ENCODE assay signal across 8 cellular contexts in the genomic region with DNA sequence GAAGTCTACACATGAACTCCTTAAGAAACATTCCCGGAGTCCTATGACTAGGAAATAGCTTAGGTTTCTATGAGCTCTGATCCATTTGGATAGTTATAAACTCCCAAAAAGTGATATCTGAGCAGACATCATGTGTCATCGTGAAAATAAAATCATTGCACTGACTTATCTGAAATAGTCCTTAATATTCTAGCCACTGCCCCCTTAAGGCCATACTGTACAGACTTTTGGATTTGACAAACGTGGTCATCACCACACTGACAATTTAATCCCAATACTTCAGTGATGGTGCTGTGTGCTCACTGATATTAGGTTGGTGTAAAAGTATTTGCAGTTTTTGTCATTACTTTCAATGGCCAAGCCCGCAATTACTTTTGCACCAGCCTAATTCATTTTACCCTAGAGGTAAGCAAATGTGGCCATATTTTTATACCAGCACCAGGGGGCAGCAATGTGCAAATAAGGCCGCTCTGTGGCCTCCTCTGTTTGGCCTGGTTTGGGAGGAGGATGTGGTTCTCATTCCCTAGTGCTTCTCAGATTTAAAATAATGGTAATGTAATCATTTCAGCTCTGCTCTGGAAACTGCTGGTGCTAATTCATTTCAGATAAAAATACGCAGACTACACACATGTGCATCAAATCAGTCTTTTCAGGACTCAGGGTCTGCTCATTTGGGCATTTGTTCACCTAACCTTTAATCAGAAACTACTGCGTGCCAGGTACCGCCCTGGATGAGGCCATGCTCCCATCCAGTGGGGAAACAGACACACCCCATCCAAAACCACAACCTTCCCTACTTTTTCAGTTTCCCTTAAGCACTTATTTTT.
DNase-seq lines count a peak whose midpoint lies in the region; ATAC-seq and TF ChIP-seq lines count a peak whose summit lies in the region.

No MANE protein-coding gene starts in this region.

- ATAC-seq in heart left ventricle: peak; percentile 84 to 85 (median 84)

- peaks cover 1% of the 10 kb centered on the region; the same call in 1 of the 2 replicates for H3K27me3 ChIP-seq in GM06990 (replicated peaks; ENCODE audit: control insufficient read depth, insufficient read depth, low read length)
- H3K27me3 ChIP-seq in Loucy (ENCODE audit: insufficient read depth, low read length, poor library complexity, severe bottlenecking): no peaks in the 10 kb centered on the region
- no peaks in the 10 kb centered on the region for H3K27me3 ChIP-seq in SU-DHL-6 (ENCODE audit: low read length)
- H3K27me3 ChIP-seq in heart left ventricle: no peaks in the 10 kb centered on the region

- H3K4me3 ChIP-seq in GM06990 (replicated peaks; ENCODE audit: low read depth, low read length): no peak overlapping the region
- H3K4me3 ChIP-seq in Loucy (ENCODE audit: low read length, poor library complexity, severe bottlenecking): no peak overlapping the region
- H3K4me3 ChIP-seq in SU-DHL-6 (ENCODE audit: insufficient read depth, low read length, poor library complexity, severe bottlenecking): no peak overlapping the region
- H3K4me3 ChIP-seq in heart left ventricle: no peak overlapping the region

- H4K20me1 ChIP-seq in Loucy (ENCODE audit: insufficient read depth, low read length, poor library complexity, severe bottlenecking): no peaks in the 10 kb centered on the region
- no peaks in the 10 kb centered on the region for H4K20me1 ChIP-seq in SU-DHL-6 (ENCODE audit: low read depth, low read length)

- H3K36me3 ChIP-seq in GM06990 (ENCODE audit: control insufficient read depth, insufficient read depth, low read length) (no peaks in the 10 kb centered on the region), Loucy (ENCODE audit: insufficient read depth, low read length) (no peaks in the 10 kb centered on the region), SU-DHL-6 (ENCODE audit: low read length) (no peaks in the 10 kb centered on the region), heart left ventricle (no peaks in the 10 kb centered on the region)

- DNase-seq in GM06990 (ENCODE audit: extremely low read depth, insufficient read length) (no peak), H4 (ENCODE audit: low spot score) (peak; percentile 88), heart left ventricle (peak in 4 of 5 donors; percentile 65 to 83 (median 81)), renal cortical epithelial cell (ENCODE audit: low read depth) (peak; percentile 65), OCI-M2 (lab: John Stamatoyannopoulos, UW; ENCODE audit: unreplicated experiment) (no peak)
- peak; percentile 46 for DNase-seq in activated naive CD8-positive, alpha-beta T cell treated with anti-CD3 and anti-CD28 coated beads, Interleukin-2, amount 50 U/mL, for 16 hours (ENCODE audit: low read depth, low spot score)

- H3K9me3 ChIP-seq in Loucy (ENCODE audit: insufficient read depth, low read depth, low read length) (no peaks in the 10 kb centered on the region), SU-DHL-6 (ENCODE audit: insufficient read depth, low read length) (no peaks in the 10 kb centered on the region), heart left ventricle (no peaks in the 10 kb centered on the region)

- intact Hi-C loops in heart left ventricle (cut with DNase I): loop anchor here in 8 of 10 donors (2.0 to 10.0 kb wide), 3 partner anchors 163 to 226 kb away; no protein-coding TSS in a partner anchor

- H3K9me2 ChIP-seq in Loucy (replicated peaks; ENCODE audit: low read depth, low read length) (no peaks in the 10 kb centered on the region), SU-DHL-6 (replicated peaks; ENCODE audit: insufficient read depth, low read length) (no peaks in the 10 kb centered on the region)

- H3K4me1 ChIP-seq in Loucy (ENCODE audit: insufficient read depth, low read length, poor library complexity, severe bottlenecking) (peaks cover 20% of the 10 kb centered on the region), heart left ventricle (peaks cover 0 to 43% (median 11%) of the 10 kb centered on the region in 12 donors)

- no peak for TF ChIP-seq POLR2A in heart left ventricle (IDR thresholded peaks at IDR 0.05)

- H2AFZ ChIP-seq in Loucy (ENCODE audit: low read length) (no peak overlapping the region), SU-DHL-6 (ENCODE audit: low read depth, low read length, severe bottlenecking) (no peak overlapping the region)

- H3K79me2 ChIP-seq in Loucy (ENCODE audit: insufficient read depth, low read length) (no peaks in the 10 kb centered on the region), SU-DHL-6 (ENCODE audit: insufficient read depth, low read length) (no peaks in the 10 kb centered on the region)

- no peaks in the 10 kb centered on the region for H3F3A ChIP-seq in Loucy (ENCODE audit: low read depth)
- H3F3A ChIP-seq in SU-DHL-6 (ENCODE audit: insufficient read depth): no peaks in the 10 kb centered on the region

- no peak overlapping the region for H3K4me2 ChIP-seq in Loucy (ENCODE audit: low read depth, low read length, poor library complexity, severe bottlenecking)
- no peak overlapping the region for H3K4me2 ChIP-seq in SU-DHL-6 (ENCODE audit: low read depth, low read length, poor library complexity, severe bottlenecking)

- peak; percentile 65 for TF ChIP-seq CTCF in GM06990 (IDR thresholded peaks at IDR 0.05; ENCODE audit: insufficient read depth, low read length, poor library complexity, severe bottlenecking)
- peak; percentile 94 for TF ChIP-seq CTCF in Loucy (conservative IDR thresholded peaks at IDR 0.05; ENCODE audit: low read length)
- peak; percentile 48 for TF ChIP-seq CTCF in SU-DHL-6 (IDR thresholded peaks at IDR 0.05; ENCODE audit: insufficient read depth, low read length, poor library complexity, severe bottlenecking)
- peak; percentile 57 to 85 (median 73) for TF ChIP-seq CTCF in heart left ventricle (IDR thresholded peaks at IDR 0.05)

- H3K9ac ChIP-seq in Loucy (ENCODE audit: low read depth, low read length, poor library complexity, severe bottlenecking) (no peak overlapping the region), SU-DHL-6 (ENCODE audit: low read length) (no peak overlapping the region)

- 52 to 59% (median 58%) methylated on average over 8 of the region's 8 CpGs for WGBS in heart left ventricle, 4 donors

- H3K27ac ChIP-seq in SU-DHL-6 (ENCODE audit: low read depth, low read length): no peak overlapping the region
- H3K27ac ChIP-seq in heart left ventricle: peak overlapping the region in 3 of 12 donors; percentile 21 to 67 (median 55)

Comparison
In these comparisons a context has a peak if more than half of its experiments do, and no peak if none do; other contexts are left out.
1. DNase-seq: peak in H4 (single experiment), activated naive CD8-positive, alpha-beta T cell treated with anti-CD3 and anti-CD28 coated beads, Interleukin-2, amount 50 U/mL, for 16 hours (single experiment), heart left ventricle (4 of 5) and renal cortical epithelial cell (single experiment); none in GM06990 (single experiment) and OCI-M2 (single experiment).
2. Peak in every context shown above with its lines, with median percentiles within 50 percentile points of each other: CTCF ChIP-seq.